ENCODE assay signal across 1 cellular context in the genomic region with DNA sequence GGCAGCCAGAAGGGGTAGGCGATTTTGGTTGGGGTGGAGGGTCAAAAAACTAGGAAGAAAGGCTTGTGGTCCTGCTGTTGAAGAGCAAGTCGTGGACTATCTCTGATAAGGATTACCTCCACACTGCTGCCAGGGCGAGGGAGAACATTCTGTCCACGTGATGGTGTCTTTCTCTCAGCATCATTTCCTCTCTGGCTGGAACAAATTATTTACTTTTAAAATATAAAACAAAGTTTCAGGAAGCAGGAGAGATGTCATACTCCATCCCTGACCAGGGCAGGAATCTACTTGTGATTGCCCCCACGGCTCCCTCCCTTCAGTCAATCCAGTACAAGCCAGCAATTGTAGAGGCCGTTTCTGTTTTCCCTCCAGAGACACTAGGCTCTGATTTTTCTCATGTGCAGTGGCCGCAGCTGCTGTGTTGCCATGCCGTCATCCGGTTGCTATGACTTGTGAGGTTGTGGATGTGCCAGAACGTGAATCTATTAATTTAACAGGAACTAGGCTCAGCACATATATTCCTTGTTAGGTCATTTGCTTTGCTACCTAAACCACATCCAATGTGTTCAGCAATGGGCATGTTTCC.
TF ChIP-seq lines count a peak whose summit lies in the region.

No MANE protein-coding gene starts in this region.

TF ChIP-seq in IMR-90, 13 proteins besides CTCF, POLR2A, EP300 and RAD21 (continued from another document):
- no peak for TF ChIP-seq CHD1 (IDR thresholded peaks at IDR 0.05; ENCODE audit: low read depth, low read length)
- TF ChIP-seq SMC3 (IDR thresholded peaks at IDR 0.05; ENCODE audit: low read depth, low read length) = no peak
- TF ChIP-seq, protein P1, sequence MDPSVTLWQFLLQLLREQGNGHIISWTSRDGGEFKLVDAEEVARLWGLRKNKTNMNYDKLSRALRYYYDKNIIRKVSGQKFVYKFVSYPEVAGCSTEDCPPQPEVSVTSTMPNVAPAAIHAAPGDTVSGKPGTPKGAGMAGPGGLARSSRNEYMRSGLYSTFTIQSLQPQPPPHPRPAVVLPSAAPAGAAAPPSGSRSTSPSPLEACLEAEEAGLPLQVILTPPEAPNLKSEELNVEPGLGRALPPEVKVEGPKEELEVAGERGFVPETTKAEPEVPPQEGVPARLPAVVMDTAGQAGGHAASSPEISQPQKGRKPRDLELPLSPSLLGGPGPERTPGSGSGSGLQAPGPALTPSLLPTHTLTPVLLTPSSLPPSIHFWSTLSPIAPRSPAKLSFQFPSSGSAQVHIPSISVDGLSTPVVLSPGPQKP (IDR thresholded peaks at IDR 0.05; ENCODE audit: borderline replicate concordance, low read depth, low read length) = no peak
- 0 out of 2 replicates have a peak, but pooled peaks have one; percentile 22 for TF ChIP-seq FOS (IDR thresholded peaks at IDR 0.05; ENCODE audit: low read depth, low read length)
- peak; percentile 78 for TF ChIP-seq MAFK (IDR thresholded peaks at IDR 0.05; ENCODE audit: low read depth, low read length)
